8 cellular contexts compared by ENCODE assay signal in genomic region chr13:112873851-112874750, GRCh38.
DNase-seq lines count a peak whose midpoint lies in the region; ATAC-seq and TF ChIP-seq lines count a peak whose summit lies in the region.

No MANE protein-coding gene starts in this region.

- no peak overlapping the region for H3K27ac ChIP-seq in GM23248
- peak overlapping the region in 1 of 2 donors; percentile 39 for H3K27ac ChIP-seq in right atrium auricular region
- H3K27ac ChIP-seq in gastrocnemius medialis: peak overlapping the region; percentile 8 to 40 (median 22)

- intact Hi-C loops in gastrocnemius medialis (cut with DNase I; ENCODE audit: low total_unique reads): loop anchor here (1.0 kb wide), 1 partner anchor 234 kb away; no protein-coding TSS in a partner anchor

- H3K79me2 ChIP-seq in GM23248 (ENCODE audit: insufficient read depth): no peaks in the 10 kb centered on the region

- peak; percentile 89 to 95 for ATAC-seq in gastrocnemius medialis

- H3K4me3 ChIP-seq in GM12864 (ENCODE audit: low read depth, low read length): no peak overlapping the region
- peak overlapping the region; percentile 46; the same call in 1 of the 2 replicates for H3K4me3 ChIP-seq in GM23248
- H3K4me3 ChIP-seq in Jurkat, Clone E6-1 (ENCODE audit: low read length): no peak overlapping the region
- no peak overlapping the region for H3K4me3 ChIP-seq in right atrium auricular region
- no peak overlapping the region for H3K4me3 ChIP-seq in gastrocnemius medialis

- H2AFZ ChIP-seq in GM23248: peak overlapping the region; percentile 79

- H3K9me3 ChIP-seq in GM23248 (ENCODE audit: low read depth) (no peaks in the 10 kb centered on the region), right atrium auricular region (no peaks in the 10 kb centered on the region), gastrocnemius medialis (no peaks in the 10 kb centered on the region)

- no peaks in the 10 kb centered on the region for H3K9me2 ChIP-seq in GM23248 (ENCODE audit: insufficient read depth)

- H3F3A ChIP-seq in GM23248 (ENCODE audit: insufficient read depth): no peaks in the 10 kb centered on the region

- H3K4me1 ChIP-seq in GM23248 (ENCODE audit: insufficient read depth) (no peaks in the 10 kb centered on the region), right atrium auricular region (peaks cover 0 to 10% of the 10 kb centered on the region in 2 donors), gastrocnemius medialis (peaks cover 0 to 3% of the 10 kb centered on the region in 2 donors)

- peak overlapping the region; percentile 41 for H3K4me2 ChIP-seq in GM23248 (ENCODE audit: unreplicated experiment)

- 56 to 63% methylated on average over 35 to 40 of the region's 40 CpGs for WGBS in GM23248 (ENCODE audit: low coverage in 1 of 2, low lambda C conversion rate in 2 of 2, missing lambda C conversion rate in 2 of 2), 2 experiments

- no peak overlapping the region for H3K9ac ChIP-seq in GM23248

- TF ChIP-seq CTCF in GM12864 (IDR thresholded peaks at IDR 0.05; ENCODE audit: low read depth, low read length, missing control alignments) (peak; percentile 95), right atrium auricular region (IDR thresholded peaks at IDR 0.05) (peak; percentile 96 to 97), gastrocnemius medialis (IDR thresholded peaks at IDR 0.05 in 4 of 5, conservative IDR thresholded peaks at IDR 0.05 in 1 of 5) (peak; percentile 85 to 93 (median 90))

- no peaks in the 10 kb centered on the region for H4K20me1 ChIP-seq in GM23248 (ENCODE audit: insufficient read depth)

- no peak for TF ChIP-seq POLR2A in gastrocnemius medialis (IDR thresholded peaks at IDR 0.05)

- peak; percentile 29 for DNase-seq in GM12864 (ENCODE audit: low read depth)
- DNase-seq in GM23248: peak; percentile 76
- DNase-seq in Jurkat, Clone E6-1 (ENCODE audit: low read depth, low spot score): peak; percentile 39
- DNase-seq in SHP77 treated with DMSO at 0.1 percent for 48 hours (lab: John Stamatoyannopoulos, UW): peak; percentile 13
- peak; percentile 19 for DNase-seq in activated naive CD8-positive, alpha-beta T cell treated with anti-CD3 and anti-CD28 coated beads, Interleukin-2, amount 50 U/mL, for 16 hours (ENCODE audit: low read depth, low spot score)
- DNase-seq in right atrium auricular region (ENCODE audit: low spot score): peak; percentile 85
- DNase-seq in gastrocnemius medialis: peak; percentile 33 to 61
- no peak for DNase-seq in NK-92 (lab: John Stamatoyannopoulos, UW; ENCODE audit: unreplicated experiment)

- H3K27me3 ChIP-seq in GM23248 (replicated peaks; ENCODE audit: insufficient read depth) (no peaks in the 10 kb centered on the region), right atrium auricular region (no peaks in the 10 kb centered on the region), gastrocnemius medialis (no peaks in the 10 kb centered on the region)

- H3K36me3 ChIP-seq in GM23248 (ENCODE audit: low read depth): no peaks in the 10 kb centered on the region
- peaks cover 29% of the 10 kb centered on the region for H3K36me3 ChIP-seq in right atrium auricular region
- peaks cover 0 to 34% of the 10 kb centered on the region in 2 donors for H3K36me3 ChIP-seq in gastrocnemius medialis

- in situ Hi-C loops in GM23248 (cut with MboI): loop anchor here (25.0 kb wide), 2 partner anchors 237 to 1412 kb away; no protein-coding TSS in a partner anchor
- in situ Hi-C loops in gastrocnemius medialis (cut with MboI; ENCODE audit: low sequenced_read_pairs in 4 of 4): loop anchor here in 3 of 4 donors (10.0 to 25.0 kb wide), 2 partner anchors 229 to 237 kb away; no protein-coding TSS in a partner anchor
